Comparison of ENCODE assay signal across 8 cellular contexts in the genomic region with DNA sequence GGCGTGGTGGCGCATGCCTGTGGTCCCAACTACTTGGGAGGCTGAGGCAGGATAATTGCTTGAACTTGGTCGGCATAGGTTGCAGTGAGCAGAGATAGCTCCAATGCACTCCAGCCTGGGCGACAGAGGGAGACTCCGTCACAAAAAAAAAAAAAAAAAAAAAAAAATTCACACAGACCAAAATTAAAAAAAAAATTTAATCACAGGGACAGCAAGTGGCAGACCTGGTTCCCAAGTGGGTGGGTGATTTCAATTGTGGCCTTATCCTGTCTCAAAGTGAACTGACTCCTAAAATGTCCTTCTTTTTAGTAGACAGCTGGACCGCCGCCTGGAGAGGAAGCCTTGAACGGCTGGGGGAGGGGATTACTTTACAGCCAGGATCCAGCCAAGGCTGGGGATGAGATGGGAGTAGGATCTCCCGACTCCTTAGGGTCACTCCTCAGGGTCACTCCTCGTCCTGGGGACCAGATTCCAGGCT. TPM values are rescaled to one million over a fixed set of nuclear protein-coding genes. Genes with fewer than 3 reads are reported as not detected.
A peak's percentile ranks its signal among the peaks of the same experiment; 100 is the strongest.
DNase-seq lines count a peak whose midpoint lies in the region; ATAC-seq and TF ChIP-seq lines count a peak whose summit lies in the region.

No MANE protein-coding gene starts in this region.

- H3K4me1 Mint-ChIP-seq in activated naive CD4-positive, alpha-beta T cell treated with anti-CD3 and anti-CD28 coated beads, Interleukin-2, amount 50 U/mL, for 24 hours = peaks cover 16% of the 10 kb centered on the region
- peaks cover 25% of the 10 kb centered on the region for H3K4me1 Mint-ChIP-seq in activated naive CD8-positive, alpha-beta T cell (ENCODE audit: low read depth)

- TF ChIP-seq POLR2A in right lobe of liver (IDR thresholded peaks at IDR 0.05) = no peak
- no peak for TF ChIP-seq POLR2A in upper lobe of left lung (IDR thresholded peaks at IDR 0.05)

- peak overlapping the region; percentile 85 for H3K4me3 Mint-ChIP-seq in activated naive CD4-positive, alpha-beta T cell treated with anti-CD3 and anti-CD28 coated beads, Interleukin-2, amount 50 U/mL, for 24 hours
- peak overlapping the region; percentile 83 for H3K4me3 Mint-ChIP-seq in activated naive CD8-positive, alpha-beta T cell

- no peaks in the 10 kb centered on the region for H3K9me3 Mint-ChIP-seq in activated naive CD4-positive, alpha-beta T cell treated with anti-CD3 and anti-CD28 coated beads, Interleukin-2, amount 50 U/mL, for 24 hours
- H3K9me3 Mint-ChIP-seq in activated naive CD8-positive, alpha-beta T cell (ENCODE audit: low read depth) = no peaks in the 10 kb centered on the region

- H3K36me3 Mint-ChIP-seq in activated naive CD4-positive, alpha-beta T cell treated with anti-CD3 and anti-CD28 coated beads, Interleukin-2, amount 50 U/mL, for 24 hours = no peaks in the 10 kb centered on the region
- no peaks in the 10 kb centered on the region for H3K36me3 Mint-ChIP-seq in activated naive CD8-positive, alpha-beta T cell

- WGBS in right lobe of liver (ENCODE audit: insufficient coverage, low coverage, low lambda C conversion rate, missing lambda C conversion rate) = 34% methylated on average over 3 of the region's 10 CpGs
- 19 to 30% methylated on average over 10 of the region's 10 CpGs for WGBS in upper lobe of left lung, 2 donors

- H3K27me3 ChIP-seq in right lobe of liver (peaks cover 0 to 11% of the 10 kb centered on the region in 2 donors), upper lobe of left lung (peaks cover 0 to 29% (median 17%) of the 10 kb centered on the region in 4 donors)

- ATAC-seq in right lobe of liver = no peak
- no peak for ATAC-seq in upper lobe of left lung (ENCODE audit: low FRiP score in 2 of 2)
- no peak for ATAC-seq in GM18867 (IDR thresholded peaks at IDR 0.05; ENCODE audit: unreplicated experiment)
- no peak for ATAC-seq in HG03354 (IDR thresholded peaks at IDR 0.05; ENCODE audit: poor library complexity, severe bottlenecking, unreplicated experiment)

- no peak for TF ChIP-seq CTCF in right lobe of liver (IDR thresholded peaks at IDR 0.05)
- no peak for TF ChIP-seq CTCF in upper lobe of left lung (IDR thresholded peaks at IDR 0.05)

- H3K9me3 ChIP-seq in right lobe of liver (no peaks in the 10 kb centered on the region), upper lobe of left lung (no peaks in the 10 kb centered on the region)

- H3K4me3 ChIP-seq in right lobe of liver = peak overlapping the region in 2 of 3 donors; percentile 33 to 44
- peak overlapping the region in 3 of 4 donors; percentile 47 to 61 (median 55) for H3K4me3 ChIP-seq in upper lobe of left lung

- H3K36me3 ChIP-seq in right lobe of liver (no peaks in the 10 kb centered on the region), upper lobe of left lung (no peaks in the 10 kb centered on the region)

- H3K4me1 ChIP-seq in right lobe of liver (peaks cover 0 to 15% (median 0%) of the 10 kb centered on the region in 4 donors), upper lobe of left lung (peaks cover 23 to 31% (median 25%) of the 10 kb centered on the region in 4 donors)

- no peak for TF ChIP-seq EP300 in upper lobe of left lung (IDR thresholded peaks at IDR 0.05)

- intact Hi-C loops in right lobe of liver (cut with DNase I) = no loop called here

- H3K27ac ChIP-seq in right lobe of liver (no peak overlapping the region), upper lobe of left lung (no peak overlapping the region)

- no peak for DNase-seq in activated naive CD4-positive, alpha-beta T cell treated with Interleukin-2 at 50 U/mL for 16 hours
- no peak for DNase-seq in right lobe of liver
- DNase-seq in upper lobe of left lung = no peak
- DNase-seq in activated CD8-positive, alpha-beta memory T cell treated with anti-CD3 and anti-CD28 coated beads for 24 hours = no peak

- H3K27me3 Mint-ChIP-seq in activated naive CD4-positive, alpha-beta T cell treated with anti-CD3 and anti-CD28 coated beads, Interleukin-2, amount 50 U/mL, for 24 hours = no peaks in the 10 kb centered on the region
- no peaks in the 10 kb centered on the region for H3K27me3 Mint-ChIP-seq in activated naive CD8-positive, alpha-beta T cell

- H3K27ac Mint-ChIP-seq in activated naive CD4-positive, alpha-beta T cell treated with anti-CD3 and anti-CD28 coated beads, Interleukin-2, amount 50 U/mL, for 24 hours = no peak overlapping the region
- no peak overlapping the region for H3K27ac Mint-ChIP-seq in activated naive CD8-positive, alpha-beta T cell

RNA-seq across cellular contexts. Expression of a gene that starts 1.6 kb away (rescaled TPM):
- total RNA-seq in right lobe of liver (under 1 TPM in 3 of 6 experiments, not detected in 3; 0.09 to 0.25 (median 0.16) TPM), upper lobe of left lung (10 to 100 TPM in 1 of 6 donors, 1 to 10 TPM in 4, under 1 TPM in 1; 0.37 to 19.9 (median 2.5) TPM)

RNA-seq across cellular contexts. Expression of a gene that starts 30.7 kb away (rescaled TPM):
- 10 to 100 TPM; 16.0 to 23.0 (median 20.4) TPM for total RNA-seq in right lobe of liver
- 10 to 100 TPM; 39.6 to 85.9 (median 62.7) TPM for total RNA-seq in upper lobe of left lung
